In the genomic region with DNA sequence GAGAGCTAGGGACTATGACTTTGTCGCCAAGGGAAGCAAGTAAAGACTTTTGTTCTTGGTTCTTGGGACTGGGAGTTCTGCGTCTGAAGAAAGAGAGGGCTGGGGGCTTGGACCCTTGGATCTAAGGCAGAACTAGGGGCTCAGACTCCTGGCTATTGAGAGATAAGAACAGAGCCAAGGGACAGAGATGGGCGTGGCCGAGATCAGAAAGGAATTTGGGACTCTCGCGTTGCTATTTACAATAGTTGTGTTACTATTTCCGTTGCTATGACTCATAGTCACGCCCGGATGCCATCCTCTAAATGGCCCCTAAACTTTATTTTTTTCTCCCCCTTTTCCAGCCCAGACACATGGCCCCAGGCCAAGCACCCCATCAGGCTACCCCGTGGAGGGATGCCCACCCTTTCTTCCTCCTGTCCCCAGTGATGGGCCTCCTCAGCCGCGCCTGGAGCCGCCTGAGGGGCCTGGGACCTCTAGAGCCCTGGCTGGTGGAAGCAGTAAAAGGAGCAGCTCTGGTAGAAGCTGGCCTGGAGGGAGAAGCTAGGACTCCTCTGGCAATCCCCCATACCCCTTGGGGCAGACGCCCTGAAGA, we compare ENCODE assay signal across 9 cellular contexts. TPM values are rescaled to one million over a fixed set of nuclear protein-coding genes. Genes with fewer than 3 reads are reported as not detected.
A peak's percentile ranks its signal among the peaks of the same experiment; 100 is the strongest.
DNase-seq lines count a peak whose midpoint lies in the region; ATAC-seq and TF ChIP-seq lines count a peak whose summit lies in the region.
"Had no signal": no experiment of that assay in that cellular context is flagged by ENCODE, and none has a peak within 500 bp of the region (broad histone marks: within the 10 kb centered on the region; RNA-seq: fewer than 3 reads in every experiment).

No MANE protein-coding gene starts in this region.

- CTCF ChIA-PET in CD4-positive, alpha-beta memory T cell (lab: Charles Lee; ENCODE audit: partially characterized antibody) = interaction anchor here (1.8 to 1.9 kb wide), 2 partner anchors 29 to 121 kb away, joined by 4 to 5 read pairs; a partner anchor contains a TSS
- CTCF ChIA-PET in activated CD4-positive, alpha-beta memory T cell treated with anti-CD3 and anti-CD28 coated beads for 36 hours (lab: Charles Lee) = interaction anchor here (1.5 kb wide), 1 partner anchor 121 kb away, joined by 3 read pairs; a partner anchor contains a TSS

- POLR2A ChIA-PET in CD4-positive, alpha-beta memory T cell (lab: Charles Lee; ENCODE audit: partially characterized antibody) = interaction anchor here (0.6 to 6.6 kb wide), 19 partner anchors 8 to 939 kb away, joined by 3 to 134 read pairs (median 8); a partner anchor contains a TSS
- POLR2A ChIA-PET in activated CD4-positive, alpha-beta memory T cell treated with anti-CD3 and anti-CD28 coated beads for 36 hours (lab: Charles Lee) = interaction anchor here (1.0 to 3.8 kb wide), 7 partner anchors 15 to 227 kb away, joined by 3 to 29 read pairs (median 5); a partner anchor contains a TSS

- peaks cover 8% of the 10 kb centered on the region for H3K36me3 ChIP-seq in CD4-positive, alpha-beta memory T cell (ENCODE audit: insufficient read depth, low read length)
- H3K36me3 ChIP-seq in duodenal mucosa (ENCODE audit: control insufficient read depth in 1 of 2, insufficient read depth in 2 of 2, low read length in 2 of 2) = peaks cover 14 to 27% of the 10 kb centered on the region in 2 donors

- H3K27me3 ChIP-seq in CD4-positive, alpha-beta memory T cell (ENCODE audit: insufficient read depth, low read length) = no peaks in the 10 kb centered on the region
- no peaks in the 10 kb centered on the region for H3K27me3 ChIP-seq in duodenal mucosa (ENCODE audit: control insufficient read depth in 1 of 2, insufficient read depth in 2 of 2, low read length in 2 of 2)

- peak overlapping the region; percentile 100 for H3K27ac ChIP-seq in CD4-positive, alpha-beta memory T cell (ENCODE audit: low read depth, low read length)
- H3K27ac ChIP-seq in duodenal mucosa (ENCODE audit: low read depth, low read length) = peak overlapping the region; percentile 100

- peaks cover 34% of the 10 kb centered on the region for H3K4me1 ChIP-seq in CD4-positive, alpha-beta memory T cell (ENCODE audit: insufficient read depth, low read length)
- peaks cover 27 to 38% of the 10 kb centered on the region in 2 donors for H3K4me1 ChIP-seq in duodenal mucosa (ENCODE audit: control insufficient read depth in 1 of 2, insufficient read depth in 2 of 2, low read length in 2 of 2)

- H3K9me3 ChIP-seq in CD4-positive, alpha-beta memory T cell (ENCODE audit: control insufficient read depth in 1 of 2, low read length in 2 of 2) = no peaks in the 10 kb centered on the region
- H3K9me3 ChIP-seq in duodenal mucosa (ENCODE audit: control insufficient read depth in 1 of 2, low read length in 2 of 2) = no peaks in the 10 kb centered on the region

- peak overlapping the region; percentile 99 to 100 (median 100) for H3K27ac Mint-ChIP-seq in CD4-positive, alpha-beta memory T cell
- peak overlapping the region; percentile 99 for H3K27ac Mint-ChIP-seq in activated CD4-positive, alpha-beta memory T cell treated with anti-CD3 and anti-CD28 coated beads for 36 hours

- intact Hi-C loops in CD4-positive, alpha-beta memory T cell (cut with micrococcal nuclease) = loop anchor here (1.0 to 2.0 kb wide), 3 partner anchors 14 to 804 kb away; a partner anchor contains a TSS
- intact Hi-C loops in activated CD4-positive, alpha-beta memory T cell treated with anti-CD3 and anti-CD28 coated beads for 36 hours (cut with micrococcal nuclease) = loop anchor here (1.0 to 10.0 kb wide), 2 partner anchors 92 to 548 kb away; a partner anchor contains a TSS
- intact Hi-C loops in lower leg skin (cut with DNase I; ENCODE audit: low total_unique reads) = no loop called here

- peaks cover 33 to 50% of the 10 kb centered on the region in 2 donors for H3K36me3 Mint-ChIP-seq in CD4-positive, alpha-beta memory T cell
- peaks cover 48% of the 10 kb centered on the region for H3K36me3 Mint-ChIP-seq in activated CD4-positive, alpha-beta memory T cell treated with anti-CD3 and anti-CD28 coated beads for 36 hours

- peaks cover 27 to 52% (median 35%) of the 10 kb centered on the region in 4 donors for H3K4me1 Mint-ChIP-seq in CD4-positive, alpha-beta memory T cell
- H3K4me1 Mint-ChIP-seq in activated CD4-positive, alpha-beta memory T cell treated with anti-CD3 and anti-CD28 coated beads for 36 hours (ENCODE audit: low read depth) = peaks cover 35% of the 10 kb centered on the region

- peak overlapping the region; percentile 95 to 100 (median 99) for H3K4me3 Mint-ChIP-seq in CD4-positive, alpha-beta memory T cell
- peak overlapping the region; percentile 95 for H3K4me3 Mint-ChIP-seq in activated CD4-positive, alpha-beta memory T cell treated with anti-CD3 and anti-CD28 coated beads for 36 hours

- peaks cover 0 to 6% of the 10 kb centered on the region in 2 donors for H3K27me3 Mint-ChIP-seq in CD4-positive, alpha-beta memory T cell
- H3K27me3 Mint-ChIP-seq in activated CD4-positive, alpha-beta memory T cell treated with anti-CD3 and anti-CD28 coated beads for 36 hours = peaks cover 2% of the 10 kb centered on the region

- peak; percentile 17 for ATAC-seq in HG02763 (IDR thresholded peaks at IDR 0.05; ENCODE audit: unreplicated experiment)
- no peak for ATAC-seq in GM21423 (IDR thresholded peaks at IDR 0.05; ENCODE audit: unreplicated experiment)

- H3K9ac ChIP-seq in duodenal mucosa (ENCODE audit: low read depth in 1 of 2, low read length in 2 of 2) = peak overlapping the region; percentile 100

- WGBS in lower leg skin, 2 donors = 0 to 1% methylated on average over 14 of the region's 14 CpGs

- no peak for TF ChIP-seq CTCF in lower leg skin (IDR thresholded peaks at IDR 0.05)

- peak; percentile 85 to 93 (median 89) for DNase-seq in CD4-positive, alpha-beta memory T cell
- DNase-seq in NCI-H69 (lab: John Stamatoyannopoulos, UW) (peak; percentile 83), lower leg skin (ENCODE audit: low spot score in 2 of 2) (peak; percentile 96 to 97)
- peak; percentile 90 for DNase-seq in activated CD4-positive, alpha-beta memory T cell treated with anti-CD3 and anti-CD28 coated beads for 36 hours
- DNase-seq in stimulated activated CD4-positive, alpha-beta T cell treated with anti-CD3 and anti-CD28 coated beads, TNF-alpha, amount 100 ng/mL, for 1 hour (ENCODE audit: low read depth in 3 of 3, low spot score in 1 of 3) = peak; percentile 35 to 51 (median 46)

- peak overlapping the region; percentile 52 to 99 for H3K4me3 ChIP-seq in CD4-positive, alpha-beta memory T cell (ENCODE audit: low read length in 2 of 2)
- H3K4me3 ChIP-seq in duodenal mucosa (ENCODE audit: low read depth in 1 of 2, low read length in 2 of 2) (peak overlapping the region; percentile 92 to 98), lower leg skin (ENCODE audit: low read depth, poor library complexity, severe bottlenecking) (peak overlapping the region; percentile 100)

- peaks cover 0 to 10% (median 0%) of the 10 kb centered on the region in 8 donors for H3K9me3 Mint-ChIP-seq in CD4-positive, alpha-beta memory T cell
- H3K9me3 Mint-ChIP-seq in activated CD4-positive, alpha-beta memory T cell treated with anti-CD3 and anti-CD28 coated beads for 36 hours = no peaks in the 10 kb centered on the region

- peak in 1 of 2 donors; percentile 42 for TF ChIP-seq POLR2A in lower leg skin (IDR thresholded peaks at IDR 0.05)

RNA-seq across cellular contexts. Expression of a gene that starts 0.8 kb away (rescaled TPM):
- total RNA-seq in CD4-positive, alpha-beta memory T cell = 10 to 100 TPM; 67.0 to 69.8 TPM
- polyA plus RNA-seq in CD4-positive, alpha-beta memory T cell = 10 to 100 TPM; 79.6 to 83.3 TPM
- 10 to 100 TPM; 49.7 to 52.0 TPM for total RNA-seq in activated CD4-positive, alpha-beta memory T cell treated with anti-CD3 and anti-CD28 coated beads for 36 hours
- 100 to 1,000 TPM in 1 of 4 donors, 10 to 100 TPM in 3; 91.6 to 152 (median 97.5) TPM for total RNA-seq in lower leg skin

RNA-seq across cellular contexts. Expression of a gene that starts 4.6 kb away (rescaled TPM):
- total RNA-seq in CD4-positive, alpha-beta memory T cell = 1 to 10 TPM; 2.8 to 6.6 TPM
- polyA plus RNA-seq in CD4-positive, alpha-beta memory T cell = 1 to 10 TPM; 2.3 to 7.5 TPM
- 10 to 100 TPM; 10.5 to 11.0 TPM for total RNA-seq in activated CD4-positive, alpha-beta memory T cell treated with anti-CD3 and anti-CD28 coated beads for 36 hours
- 1 to 10 TPM; 2.9 to 7.2 (median 6.3) TPM for total RNA-seq in lower leg skin

RNA-seq across cellular contexts. Expression of a gene that starts 25.6 kb away (rescaled TPM):
- not detected for total RNA-seq in CD4-positive, alpha-beta memory T cell
- not detected for polyA plus RNA-seq in CD4-positive, alpha-beta memory T cell
- total RNA-seq in activated CD4-positive, alpha-beta memory T cell treated with anti-CD3 and anti-CD28 coated beads for 36 hours = under 1 TPM; 0.34 to 0.59 TPM
- not detected for total RNA-seq in lower leg skin
- total RNA-seq: T-helper 2 cell treated with Interferon-gamma antibody and Interleukin-4, amounts not matched to agents 100 ng/mL and 5 ng/mL, for 36 hours had no signal

RNA-seq across cellular contexts. Expression of a gene that starts 27.1 kb away (rescaled TPM):
- 100 to 1,000 TPM; 132 to 145 TPM for total RNA-seq in CD4-positive, alpha-beta memory T cell
- polyA plus RNA-seq in CD4-positive, alpha-beta memory T cell = 100 to 1,000 TPM in 1 of 2 donors, 10 to 100 TPM in 1; 65.3 to 126 TPM
- 100 to 1,000 TPM; 154 to 159 TPM for total RNA-seq in activated CD4-positive, alpha-beta memory T cell treated with anti-CD3 and anti-CD28 coated beads for 36 hours
- 100 to 1,000 TPM; 162 to 269 (median 189) TPM for total RNA-seq in lower leg skin

RNA-seq across cellular contexts. Expression of a gene that starts 36.7 kb away (rescaled TPM):
- total RNA-seq in CD4-positive, alpha-beta memory T cell = under 1 TPM; 0.35 to 0.75 TPM
- polyA plus RNA-seq in CD4-positive, alpha-beta memory T cell = 1 to 10 TPM in 1 of 2 donors, under 1 TPM in 1; 0.32 to 1.1 TPM
- total RNA-seq in activated CD4-positive, alpha-beta memory T cell treated with anti-CD3 and anti-CD28 coated beads for 36 hours = under 1 TPM in 1 of 2 experiments, not detected in 1; 0.31 TPM
- total RNA-seq in lower leg skin = 1 to 10 TPM; 1.6 to 6.6 (median 5.4) TPM

Comparison
In these comparisons a context has a peak if more than half of its experiments do, and no peak if none do; other contexts are left out.
1. DNase-seq: peak in every context shown above with its lines; median percentile 96 in lower leg skin; 90 in activated CD4-positive, alpha-beta memory T cell treated with anti-CD3 and anti-CD28 coated beads for 36 hours; 89 in CD4-positive, alpha-beta memory T cell; 83 in NCI-H69; 46 in stimulated activated CD4-positive, alpha-beta T cell treated with anti-CD3 and anti-CD28 coated beads, TNF-alpha, amount 100 ng/mL, for 1 hour.